34 cellular contexts compared by ENCODE assay signal in the genomic region with DNA sequence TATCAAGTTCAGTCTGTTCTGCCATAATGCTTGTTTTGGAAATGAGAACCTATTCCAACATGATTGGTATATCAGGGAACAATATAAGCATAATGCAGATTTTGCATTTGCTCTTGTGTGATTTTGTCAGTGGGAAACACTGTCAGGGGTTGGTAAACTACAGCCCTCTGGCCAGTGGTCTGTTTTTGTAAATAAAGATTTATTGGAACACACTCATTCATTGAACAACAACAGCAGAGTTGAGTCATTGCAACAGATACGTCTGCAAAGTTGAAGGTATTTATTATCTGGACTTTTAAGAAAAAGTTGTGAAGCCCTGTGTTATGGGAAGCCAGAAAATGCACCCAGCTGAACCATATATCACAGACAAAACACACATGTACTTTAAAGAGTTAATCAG.
"Had no signal": no experiment of that assay in that cellular context is flagged by ENCODE, and none has a peak within 500 bp of the region (broad histone marks: within the 10 kb centered on the region; RNA-seq: fewer than 3 reads in every experiment).

No MANE protein-coding gene starts in this region.

- H3K4me3 ChIP-seq: left lung, lower lobe of right lung, neural progenitor cell, ovary, prostate gland, skin epidermis, stomach, testis, thyroid gland, transverse colon, upper lobe of right lung had no signal

- H3K4me3 Mint-ChIP-seq: immature natural killer cell; mesothelial cell of epicardium; naive B cell; natural killer cell; nephron progenitor cell; neural progenitor cell; stimulated activated naive B cell treated with anti-CD40 and anti-IgM and Interleukin-4, amounts not matched to agents 10 μg/mL and 1 μg/mL and 100 μg/mL, for 72 hours had no signal

- H3K4me2 ChIP-seq: neural progenitor cell had no signal

- H3K4me1 ChIP-seq: lower lobe of right lung, neural progenitor cell, prostate gland, transverse colon, upper lobe of right lung had no signal

- H3K9me3 ChIP-seq: lower lobe of right lung, neutrophil, ovary, prostate gland, stomach, testis, thyroid gland, transverse colon, upper lobe of right lung had no signal

- DNase-seq: hypothalamus; immature natural killer cell; kidney; left colon; left lung; lower lobe of right lung; mammary epithelial cell; mesendoderm; naive B cell; natural killer cell; nephron progenitor cell; occipital lobe; retina; right cardiac atrium; stimulated activated CD4-positive, alpha-beta T cell treated with anti-CD3 and anti-CD28 coated beads, Interleukin-12 subunit alpha, Interleukin-12 subunit beta, amount 100 ng/mL, for 4 hours; stimulated activated CD4-positive, alpha-beta T cell treated with anti-CD3 and anti-CD28 coated beads, Interleukin-15, amount 100 ng/mL, for 24 hours; stimulated activated CD4-positive, alpha-beta T cell treated with anti-CD3 and anti-CD28 coated beads, Interleukin-2, amount 100 ng/mL, for 24 hours; stimulated activated CD4-positive, alpha-beta T cell treated with anti-CD3 and anti-CD28 coated beads, Interleukin-4, amount 100 ng/mL, for 1 hour; stimulated activated naive B cell treated with anti-CD40 and anti-IgM and Interleukin-4, amounts not matched to agents 10 μg/mL and 1 μg/mL and 100 μg/mL, for 72 hours; stimulated activated naive CD8-positive, alpha-beta T cell treated with anti-CD3 and anti-CD28 coated beads, Interleukin-15, Interleukin-2, amounts not matched to agents 100 U/mL and 50 U/mL, for 24 hours; stomach; thyroid gland; transverse colon; upper lobe of right lung had no signal

- H3K27ac ChIP-seq: left lung, lower lobe of right lung, neural progenitor cell, neutrophil, ovary, prostate gland, stomach, testis, thyroid gland, upper lobe of right lung had no signal

- ATAC-seq: left colon; left lung; lower lobe of right lung; natural killer cell; right cardiac atrium; sciatic nerve; stimulated activated naive B cell treated with anti-CD40 and anti-IgM and Interleukin-4, amounts not matched to agents 10 μg/mL and 1 μg/mL and 100 μg/mL, for 72 hours; stimulated activated naive CD8-positive, alpha-beta T cell treated with anti-CD3 and anti-CD28 coated beads, Interleukin-15, Interleukin-2, amounts not matched to agents 100 U/mL and 50 U/mL, for 24 hours; upper lobe of right lung had no signal

- H3K9ac ChIP-seq: neural progenitor cell had no signal

- H3K27me3 ChIP-seq: left lung, neural progenitor cell, neutrophil, ovary, stomach, testis, thyroid gland, transverse colon, upper lobe of right lung had no signal

- FAIRE-seq: islet of Langerhans, kidney, urothelium cell line had no signal

- H3K4me1 Mint-ChIP-seq: immature natural killer cell, mesothelial cell of epicardium, natural killer cell, nephron progenitor cell had no signal

- H3K36me3 Mint-ChIP-seq: immature natural killer cell, natural killer cell, neural progenitor cell had no signal

- H2AFZ ChIP-seq: neural progenitor cell had no signal

- H3K36me3 ChIP-seq: left lung, lower lobe of right lung, neural progenitor cell, neutrophil, ovary, prostate gland, stomach, thyroid gland, transverse colon, upper lobe of right lung had no signal

- H3K27ac Mint-ChIP-seq: immature natural killer cell; natural killer cell; nephron progenitor cell; neural progenitor cell; stimulated activated naive B cell treated with anti-CD40 and anti-IgM and Interleukin-4, amounts not matched to agents 10 μg/mL and 1 μg/mL and 100 μg/mL, for 72 hours had no signal

- H3K9me3 Mint-ChIP-seq: immature natural killer cell, natural killer cell had no signal
